ENCODE assay signal across 9 cellular contexts in the genomic region with DNA sequence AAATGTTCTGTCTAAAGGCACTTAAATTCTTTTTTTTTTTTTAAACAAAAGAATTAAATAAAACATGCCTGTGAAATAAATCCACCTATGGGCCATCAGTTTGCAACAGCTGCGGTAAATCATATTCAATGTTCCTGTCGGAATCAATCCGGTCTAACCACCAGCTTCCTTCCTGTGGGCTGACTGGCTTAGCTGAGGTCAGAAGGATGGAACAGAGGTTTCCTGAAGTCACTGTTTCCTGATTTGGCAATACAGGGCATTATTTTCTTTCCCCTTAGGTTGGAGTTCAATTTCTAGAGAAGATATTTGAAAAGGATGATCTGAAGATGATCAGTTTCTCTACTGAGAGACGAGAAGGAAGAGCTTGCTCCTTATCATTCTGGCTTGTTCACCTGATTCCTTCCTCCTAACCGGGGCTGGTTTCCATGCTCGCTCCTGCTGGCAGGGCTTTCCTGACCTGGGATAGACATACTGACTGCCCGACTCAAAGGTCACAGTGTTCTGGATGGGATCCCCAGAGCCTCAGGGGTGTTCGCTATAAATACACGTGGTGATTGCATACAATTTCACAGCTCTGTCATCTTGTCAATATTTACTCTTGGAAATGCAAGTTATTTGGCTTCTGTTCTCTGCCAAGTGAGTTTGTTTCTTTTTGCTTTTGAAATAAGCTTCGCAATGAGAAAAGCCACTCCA. TPM values are rescaled to one million over a fixed set of nuclear protein-coding genes. Genes with fewer than 3 reads are reported as not detected.
DNase-seq lines count a peak whose midpoint lies in the region; ATAC-seq, FAIRE-seq and TF ChIP-seq lines count a peak whose summit lies in the region.
"Had no signal": no experiment of that assay in that cellular context is flagged by ENCODE, and none has a peak within 500 bp of the region (broad histone marks: within the 10 kb centered on the region; RNA-seq: fewer than 3 reads in every experiment).

No MANE protein-coding gene starts in this region.

- H4K20me1 ChIP-seq in DND-41 (ENCODE audit: insufficient read depth, low read length) (no peaks in the 10 kb centered on the region), endothelial cell of umbilical vein (replicated peaks; ENCODE audit: control insufficient read depth, extremely low read depth, insufficient read depth, low read length) (no peaks in the 10 kb centered on the region), osteoblast (ENCODE audit: insufficient read depth, low read length) (no peaks in the 10 kb centered on the region)

- H3K79me2 ChIP-seq in DND-41 (ENCODE audit: insufficient read depth, low read length), result no peaks in the 10 kb centered on the region
- no peaks in the 10 kb centered on the region for H3K79me2 ChIP-seq in endothelial cell of umbilical vein (ENCODE audit: control insufficient read depth, insufficient read depth, low read length)
- no peaks in the 10 kb centered on the region for H3K79me2 ChIP-seq in osteoblast (ENCODE audit: insufficient read depth, low read length)

- no peak for TF ChIP-seq POLR2A in endothelial cell of umbilical vein (IDR thresholded peaks at IDR 0.05; ENCODE audit: low read depth, low read length)

- no peaks in the 10 kb centered on the region for H3K9me1 ChIP-seq in endothelial cell of umbilical vein (replicated peaks; ENCODE audit: control insufficient read depth, extremely low read depth, insufficient read depth, low read length)

- TF ChIP-seq CTCF in DND-41 (IDR thresholded peaks at IDR 0.05; ENCODE audit: borderline replicate concordance, extremely low read depth, low read length, poor library complexity, severe bottlenecking), result no peak
- no peak for TF ChIP-seq CTCF in endothelial cell of umbilical vein (IDR thresholded peaks at IDR 0.05; ENCODE audit: extremely low read depth in 1 of 2, insufficient read depth in 1 of 2, low read depth in 1 of 2, low read length in 2 of 2)
- TF ChIP-seq CTCF in osteoblast (IDR thresholded peaks at IDR 0.05; ENCODE audit: extremely low read depth, low read depth, low read length), result no peak
- TF ChIP-seq CTCF in dorsolateral prefrontal cortex (IDR thresholded peaks at IDR 0.05 in 54 of 56, conservative IDR thresholded peaks at IDR 0.05 in 2 of 56; ENCODE audit: low read depth in 1 of 56, partially characterized antibody in 56 of 56), result no peak

- FAIRE-seq in endothelial cell of umbilical vein (lab: Jason Lieb, UNC), result peak; percentile 98

- TSS peak; percentile 85 for BruUV-seq in endothelial cell of umbilical vein (replicated peaks; lab: Mats Ljungman, UMichigan)

- no peaks in the 10 kb centered on the region for H3K9me3 ChIP-seq in DND-41 (ENCODE audit: insufficient read depth, low read length, severe bottlenecking)
- H3K9me3 ChIP-seq in endothelial cell of umbilical vein (replicated peaks; ENCODE audit: control insufficient read depth, insufficient read depth, low read length), result no peaks in the 10 kb centered on the region
- no peaks in the 10 kb centered on the region for H3K9me3 ChIP-seq in osteoblast (ENCODE audit: low read depth, low read length)

- H3K27ac ChIP-seq in DND-41 (ENCODE audit: low read length), result no peak overlapping the region
- H3K27ac ChIP-seq in endothelial cell of umbilical vein (ENCODE audit: insufficient read depth, low read depth, low read length), result peak overlapping the region; percentile 85
- no peak overlapping the region for H3K27ac ChIP-seq in osteoblast (ENCODE audit: low read depth, low read length)
- H3K27ac ChIP-seq in dorsolateral prefrontal cortex, result no peak overlapping the region

- no peak overlapping the region for H2AFZ ChIP-seq in DND-41 (ENCODE audit: low read depth, low read length)
- H2AFZ ChIP-seq in endothelial cell of umbilical vein (ENCODE audit: low read depth, low read length), result peak overlapping the region; percentile 28
- H2AFZ ChIP-seq in osteoblast (ENCODE audit: low read length), result peak overlapping the region; percentile 30

- dilution Hi-C loops in endothelial cell of umbilical vein (cut with MboI; ENCODE audit: extremely low pct_ligation_motif_present, low sequenced_read_pairs), result no loop called here

- CTCF ChIA-PET in endothelial cell of umbilical vein (lab: Charles Lee), result interaction anchor here (0.8 to 4.9 kb wide), 9 partner anchors 14 to 524 kb away, joined by 3 to 27 read pairs (median 4); a partner anchor contains a TSS

- peak; percentile 56; the same call in 2 of the 3 replicates for ATAC-seq in DND-41 (ENCODE audit: insufficient read depth, low read depth)
- ATAC-seq in GM18868 (IDR thresholded peaks at IDR 0.05; ENCODE audit: unreplicated experiment), result no peak
- ATAC-seq: HCT116 had no signal

- H3K36me3 ChIP-seq in DND-41 (ENCODE audit: insufficient read depth, low read length) (no peaks in the 10 kb centered on the region), endothelial cell of umbilical vein (ENCODE audit: control insufficient read depth in 2 of 2, extremely low read depth in 1 of 2, insufficient read depth in 2 of 2, low read length in 2 of 2) (no peaks in the 10 kb centered on the region), osteoblast (ENCODE audit: insufficient read depth, low read length) (no peaks in the 10 kb centered on the region)

- POLR2A ChIA-PET in endothelial cell of umbilical vein (lab: Charles Lee), result interaction anchor here (0.6 to 1.7 kb wide), 2 partner anchors 22 to 864 kb away, joined by 3 to 12 read pairs; a partner anchor contains a TSS

- no peak overlapping the region for H3K4me3 ChIP-seq in DND-41 (ENCODE audit: low read depth in 1 of 2, low read length in 2 of 2)
- peak overlapping the region in 1 of 3 experiments; percentile 10 for H3K4me3 ChIP-seq in endothelial cell of umbilical vein (replicated peaks in 1 of 3; ENCODE audit: insufficient read depth in 1 of 3, low read depth in 1 of 3, low read length in 3 of 3)
- H3K4me3 ChIP-seq in osteoblast (ENCODE audit: insufficient read depth, low read length), result no peak overlapping the region
- H3K4me3 ChIP-seq in dorsolateral prefrontal cortex, result no peak overlapping the region

- H3K4me2 ChIP-seq in DND-41 (ENCODE audit: insufficient read depth, low read length) (no peak overlapping the region), endothelial cell of umbilical vein (ENCODE audit: insufficient read depth, low read length) (peak overlapping the region; percentile 84), osteoblast (ENCODE audit: insufficient read depth, low read length) (peak overlapping the region; percentile 77)

- no peaks in the 10 kb centered on the region for H3K4me1 ChIP-seq in DND-41 (ENCODE audit: insufficient read depth, low read length)
- peaks cover 24% of the 10 kb centered on the region for H3K4me1 ChIP-seq in endothelial cell of umbilical vein (ENCODE audit: control insufficient read depth, extremely low read depth, insufficient read depth, low read length)
- H3K4me1 ChIP-seq in osteoblast (ENCODE audit: insufficient read depth, low read length), result peaks cover 19% of the 10 kb centered on the region

- intact Hi-C loops in endothelial cell of umbilical vein (cut with micrococcal nuclease) (loop anchor here (1.0 to 5.0 kb wide), 7 partner anchors 22 to 320 kb away; a partner anchor contains a TSS), dorsolateral prefrontal cortex (cut with DNase I) (no loop called here)

- peak; percentile 10 for DNase-seq in DND-41
- peak; percentile 17 for DNase-seq in NCI-H460 (ENCODE audit: extremely low read depth, low read depth)
- peak; percentile 86 for DNase-seq in endothelial cell of umbilical vein (ENCODE audit: low read depth, low spot score)
- no peak for DNase-seq in osteoblast (ENCODE audit: insufficient read length, low spot score, missing footprints)
- DNase-seq in NCI-H1930 (lab: John Stamatoyannopoulos, UW), result no peak
- no peak for DNase-seq in dorsolateral prefrontal cortex
- no peak for DNase-seq in LoVo (ENCODE audit: low spot score)

- H3K9ac ChIP-seq in DND-41 (ENCODE audit: low read depth, low read length), result no peak overlapping the region
- peak overlapping the region; percentile 35 for H3K9ac ChIP-seq in endothelial cell of umbilical vein (replicated peaks; ENCODE audit: extremely low read depth, insufficient read depth, low read length)

- H3K27me3 ChIP-seq in DND-41 (ENCODE audit: insufficient read depth, low read length, poor library complexity), result no peaks in the 10 kb centered on the region
- no peaks in the 10 kb centered on the region for H3K27me3 ChIP-seq in endothelial cell of umbilical vein (ENCODE audit: control insufficient read depth in 2 of 2, insufficient read depth in 2 of 2, low read length in 2 of 2)
- no peaks in the 10 kb centered on the region for H3K27me3 ChIP-seq in osteoblast (ENCODE audit: insufficient read depth, low read length)
- H3K27me3 ChIP-seq in dorsolateral prefrontal cortex, result no peaks in the 10 kb centered on the region

TF ChIP-seq in endothelial cell of umbilical vein, 7 proteins besides CTCF, POLR2A, EP300 and RAD21 (continues in another document):
- TF ChIP-seq EZH2 (IDR thresholded peaks at IDR 0.05; ENCODE audit: borderline replicate concordance, low read depth, low read length, severe bottlenecking), result no peak

RNA-seq across cellular contexts. Expression of a gene that starts 21.7 kb away (rescaled TPM):
- total RNA-seq in NCI-H460 (2014; rRNA removed; shearing (Covaris generic)), result 7.8 and 10.9 TPM in 2 replicates
- polyA plus RNA-seq in NCI-H460 (2014; cell fraction: nucleus; rRNA removed), result 6.6 and 15.2 TPM in 2 replicates
- 9.7 and 12.2 TPM in 2 replicates for total RNA-seq in endothelial cell of umbilical vein
- polyA plus RNA-seq in endothelial cell of umbilical vein, result 15.3 and 17.6 TPM in 2 replicates
- polyA plus RNA-seq in endothelial cell of umbilical vein (2011; cell fraction: cytosol; rRNA removed), result 13.9 and 15.6 TPM in 2 replicates
- 17.6 and 22.3 TPM in 2 replicates for polyA plus RNA-seq in endothelial cell of umbilical vein (2011; cell fraction: nucleus; rRNA removed)
- 7.0 and 8.4 TPM in 2 replicates for polyA plus RNA-seq in endothelial cell of umbilical vein (2012)
- 15.2 and 18.4 TPM in 2 replicates for polyA minus RNA-seq in endothelial cell of umbilical vein
- polyA minus RNA-seq in endothelial cell of umbilical vein (2011; cell fraction: cytosol; rRNA and poly(A)+ RNA removed), result 3.5 TPM
- 29.0 and 32.3 TPM in 2 replicates for polyA minus RNA-seq in endothelial cell of umbilical vein (2011; cell fraction: nucleus; rRNA and poly(A)+ RNA removed)
- 1.8 and 2.2 TPM in 2 replicates for total RNA-seq in osteoblast
- total RNA-seq in dorsolateral prefrontal cortex, result 10 to 100 TPM in 104 of 120 experiments, 1 to 10 TPM in 16; 6.9 to 29.7 (median 13.2) TPM

RNA-seq across cellular contexts. Expression of a gene that starts 42.1 kb away (rescaled TPM):
- total RNA-seq in NCI-H460 (2014; rRNA removed; shearing (Covaris generic)), result 0.12 TPM in 1 of 2 replicates, not detected in the other
- polyA plus RNA-seq in NCI-H460 (2014; cell fraction: nucleus; rRNA removed), result 2.4 TPM in 1 of 2 replicates, not detected in the other
- total RNA-seq in endothelial cell of umbilical vein (0.28 and 0.71 TPM in 2 replicates), osteoblast (2.2 and 2.4 TPM in 2 replicates), dorsolateral prefrontal cortex (1 to 10 TPM; 1.1 to 7.8 (median 3.4) TPM)
- 0.03 and 0.25 TPM in 2 replicates for polyA plus RNA-seq in endothelial cell of umbilical vein
- polyA plus RNA-seq in endothelial cell of umbilical vein (2011; cell fraction: cytosol; rRNA removed), result 0.32 and 0.34 TPM in 2 replicates
- polyA plus RNA-seq in endothelial cell of umbilical vein (2011; cell fraction: nucleus; rRNA removed), result 0.32 and 1.0 TPM in 2 replicates
- 0.37 and 0.79 TPM in 2 replicates for polyA plus RNA-seq in endothelial cell of umbilical vein (2012)
- polyA minus RNA-seq in endothelial cell of umbilical vein, result not detected in 2 replicates
- polyA minus RNA-seq in endothelial cell of umbilical vein (2011; cell fraction: cytosol; rRNA and poly(A)+ RNA removed), result not detected
- not detected in 2 replicates for polyA minus RNA-seq in endothelial cell of umbilical vein (2011; cell fraction: nucleus; rRNA and poly(A)+ RNA removed)

Comparison
In these comparisons a context has a peak if more than half of its experiments do, and no peak if none do; other contexts are left out.
1. DNase-seq: peak in DND-41 (single experiment), NCI-H460 (single experiment) and endothelial cell of umbilical vein (single experiment); none in osteoblast (single experiment), NCI-H1930 (0 of 2), dorsolateral prefrontal cortex (0 of 10) and LoVo (single experiment).